In genomic region chr1:7703321-7704213, GRCh38 we compare ENCODE assay signal across 8 cellular contexts.
DNase-seq lines count a peak whose midpoint lies in the region; ATAC-seq, FAIRE-seq and TF ChIP-seq lines count a peak whose summit lies in the region.

No MANE protein-coding gene starts in this region.

- ATAC-seq in HG03280 (IDR thresholded peaks at IDR 0.05; ENCODE audit: unreplicated experiment) (peak; percentile 7), upper lobe of left lung (ENCODE audit: low FRiP score in 2 of 2) (no peak), GM18519 (IDR thresholded peaks at IDR 0.05; ENCODE audit: low FRiP score, unreplicated experiment) (no peak)

- TF ChIP-seq CTCF in upper lobe of left lung (IDR thresholded peaks at IDR 0.05) = no peak

- FAIRE-seq in GM12892 (lab: Jason Lieb, UNC) = no peak

- TF ChIP-seq EP300 in upper lobe of left lung (IDR thresholded peaks at IDR 0.05) = no peak

- peak overlapping the region in 1 of 4 donors; percentile 80 for H3K27ac ChIP-seq in upper lobe of left lung

- in situ Hi-C loops in ACHN (cut with HindIII; ENCODE audit: low pct_ligation_motif_present, low pct_unique_long_range_greater_than_20kb, low sequenced_read_pairs) = no loop called here

- H3K4me1 ChIP-seq in upper lobe of left lung = peaks cover 8 to 20% (median 13%) of the 10 kb centered on the region in 4 donors

- H3K27me3 ChIP-seq in upper lobe of left lung = peaks cover 0 to 9% (median under 1%) of the 10 kb centered on the region in 4 donors

- H3K36me3 ChIP-seq in upper lobe of left lung = no peaks in the 10 kb centered on the region

- DNase-seq in ACHN = peak; percentile 30
- DNase-seq in activated effector memory CD4-positive, alpha-beta T cell treated with anti-CD3 and anti-CD28 coated beads, Interleukin-2, amount 50 U/mL, for 16 hours = peak; percentile 71
- peak; percentile 66 for DNase-seq in islet precursor cell
- peak in 1 of 2 donors; percentile 90 for DNase-seq in upper lobe of left lung
- no peak for DNase-seq in DMS153 treated with DMSO at 0.1 percent for 48 hours (lab: John Stamatoyannopoulos, UW; ENCODE audit: unreplicated experiment)
- DNase-seq in GM12892 (ENCODE audit: insufficient read length) = no peak

- 19% methylated on average over 18 to 27 of the region's 60 CpGs for WGBS in upper lobe of left lung, 2 donors

- TF ChIP-seq POLR2A in upper lobe of left lung (IDR thresholded peaks at IDR 0.05) (no peak), GM12892 (IDR thresholded peaks at IDR 0.05; ENCODE audit: low read depth, low read length) (no peak)

- no peaks in the 10 kb centered on the region for H3K9me3 ChIP-seq in upper lobe of left lung

- peak overlapping the region; percentile 27 to 65 (median 54) for H3K4me3 ChIP-seq in upper lobe of left lung

Comparison
In these comparisons a context has a peak if more than half of its experiments do, and no peak if none do; other contexts are left out.
1. DNase-seq: peak in ACHN (single experiment), activated effector memory CD4-positive, alpha-beta T cell treated with anti-CD3 and anti-CD28 coated beads, Interleukin-2, amount 50 U/mL, for 16 hours (single experiment) and islet precursor cell (single experiment); none in DMS153 treated with DMSO at 0.1 percent for 48 hours (single experiment) and GM12892 (single experiment).